1 cellular context compared by ENCODE assay signal in the genomic region with DNA sequence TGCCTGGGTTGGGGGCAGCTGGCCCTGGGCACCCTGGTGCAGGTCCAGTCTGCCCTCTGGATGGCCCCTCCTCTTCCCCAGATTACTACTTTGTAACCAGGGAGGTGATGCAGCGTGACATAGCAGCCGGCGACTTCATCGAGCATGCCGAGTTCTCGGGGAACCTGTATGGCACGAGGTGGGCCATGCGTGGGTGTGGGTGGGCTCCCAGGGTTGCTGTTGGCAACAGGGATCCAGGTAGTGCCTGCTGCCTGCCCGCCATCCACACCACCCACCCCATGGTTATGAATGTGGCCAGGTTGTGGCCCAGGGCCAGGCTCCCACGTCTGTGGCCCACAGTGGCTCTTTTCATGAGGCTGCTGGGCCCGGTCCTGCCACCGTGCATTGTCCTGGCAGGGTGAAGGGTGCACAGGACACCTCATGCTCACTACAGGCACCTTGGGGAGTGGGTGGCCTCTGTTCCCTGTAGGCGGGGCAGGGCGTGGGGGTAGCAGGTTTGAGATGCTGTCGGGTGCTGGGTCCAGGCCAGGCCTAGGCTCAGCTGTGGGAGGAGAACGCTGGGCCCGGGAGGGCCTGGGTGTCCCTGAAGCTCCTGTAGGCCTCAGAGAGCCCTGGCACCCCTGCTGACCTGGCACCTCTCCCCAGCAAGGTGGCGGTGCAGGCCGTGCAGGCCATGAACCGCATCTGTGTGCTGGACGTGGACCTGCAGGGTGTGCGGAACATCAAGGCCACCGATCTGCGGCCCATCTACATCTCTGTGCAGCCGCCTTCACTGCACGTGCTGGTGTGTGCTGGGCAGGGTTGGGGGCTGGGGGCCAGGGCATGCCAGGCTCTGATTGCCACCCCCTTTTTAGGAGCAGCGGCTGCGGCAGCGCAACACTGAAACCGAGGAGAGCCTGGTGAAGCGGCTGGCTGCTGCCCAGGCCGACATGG.
TF ChIP-seq lines count a peak whose summit lies in the region.

No MANE protein-coding gene starts in this region.

TF ChIP-seq in H1, 55 proteins besides CTCF, POLR2A, EP300 and RAD21:
- TF ChIP-seq MAFK (IDR thresholded peaks at IDR 0.05; ENCODE audit: low read depth, low read length): no peak
- TF ChIP-seq SIN3A (conservative IDR thresholded peaks at IDR 0.05 in 1 of 2, IDR thresholded peaks at IDR 0.05 in 1 of 2; ENCODE audit: low read depth in 1 of 2, low read length in 2 of 2): no peak
- no peak for TF ChIP-seq SIX5 (IDR thresholded peaks at IDR 0.05; ENCODE audit: low read depth, low read length)
- no peak for TF ChIP-seq CEBPB (IDR thresholded peaks at IDR 0.05; ENCODE audit: low read depth, low read length)
- no peak for TF ChIP-seq SAP30 (IDR thresholded peaks at IDR 0.05; ENCODE audit: insufficient read depth, insufficient replicate concordance, low read length)
- TF ChIP-seq YY1 (IDR thresholded peaks at IDR 0.05; ENCODE audit: low read depth, low read length): no peak
- TF ChIP-seq SP2 (IDR thresholded peaks at IDR 0.05; ENCODE audit: low read length): no peak
TF ChIP-seq in H1: peak in this region for 0.
